Comparison of ENCODE assay signal across 20 cellular contexts in the genomic region with DNA sequence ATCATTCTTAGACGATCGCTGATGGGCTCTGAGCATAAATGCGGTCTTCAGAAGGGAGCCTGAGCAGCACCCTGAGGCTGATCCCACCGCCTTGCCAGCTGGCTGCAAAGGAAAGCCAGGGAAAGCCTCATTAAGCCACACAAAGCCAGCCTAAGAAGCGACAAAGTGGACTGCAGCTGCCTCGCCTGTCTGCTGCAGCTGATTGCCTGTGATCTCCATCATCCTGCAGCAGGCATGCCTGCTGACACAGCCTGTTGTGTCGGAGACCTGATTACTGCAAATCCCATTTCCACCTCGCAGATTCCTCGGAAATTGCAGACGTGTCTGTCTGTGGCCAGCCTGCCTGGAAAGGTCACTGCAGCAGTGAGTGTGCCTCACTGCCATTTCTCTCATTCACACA.
DNase-seq lines count a peak whose midpoint lies in the region; ATAC-seq and TF ChIP-seq lines count a peak whose summit lies in the region.
"Had no signal": no experiment of that assay in that cellular context is flagged by ENCODE, and none has a peak within 500 bp of the region (broad histone marks: within the 10 kb centered on the region; RNA-seq: fewer than 3 reads in every experiment).

No MANE protein-coding gene starts in this region.

- H3K9me3 ChIP-seq in WERI-Rb-1 (ENCODE audit: severe bottlenecking): peaks cover 6% of the 10 kb centered on the region
- H3K9me3 ChIP-seq in gastroesophageal sphincter: peaks cover 0 to 15% (median 0%) of the 10 kb centered on the region in 3 donors
- peaks cover 0 to 13% (median 11%) of the 10 kb centered on the region in 3 donors for H3K9me3 ChIP-seq in tibial artery

- no peaks in the 10 kb centered on the region for H3K36me3 ChIP-seq in WERI-Rb-1
- no peaks in the 10 kb centered on the region for H3K36me3 ChIP-seq in gastroesophageal sphincter
- no peaks in the 10 kb centered on the region for H3K36me3 ChIP-seq in tibial artery

- H3K27me3 ChIP-seq in WERI-Rb-1 (ENCODE audit: insufficient read depth, low read depth, severe bottlenecking): no peaks in the 10 kb centered on the region
- H3K27me3 ChIP-seq in gastroesophageal sphincter: peaks cover 8% of the 10 kb centered on the region
- no peaks in the 10 kb centered on the region for H3K27me3 ChIP-seq in tibial artery

- peak; percentile 17 for DNase-seq in AG10803 (ENCODE audit: low read depth)
- DNase-seq in NCI-H146 treated with DMSO at 0.1 percent for 48 hours (lab: John Stamatoyannopoulos, UW; ENCODE audit: unreplicated experiment): peak; percentile 49
- DNase-seq in WERI-Rb-1: peak; percentile 92
- DNase-seq in medulla oblongata (ENCODE audit: extremely low spot score): peak; percentile 3
- no peak for DNase-seq in activated T-cell treated with anti-CD3 and anti-CD28 coated beads for 4 hours
- DNase-seq in kidney tubule cell (ENCODE audit: low spot score): no peak
- no peak for DNase-seq in tibial artery
- DNase-seq: ACHN; activated CD4-positive, alpha-beta T cell treated with anti-CD3 and anti-CD28 coated beads for 36 hours; activated naive CD4-positive, alpha-beta T cell; CD8-positive, alpha-beta T cell; cortex of kidney; erythroblast; GOT3; naive B cell; NCI-H2081 treated with DMSO at 0.1 percent for 48 hours; SIG-M5; stimulated activated naive CD8-positive, alpha-beta T cell treated with anti-CD3 and anti-CD28 coated beads, Interleukin-15, Interleukin-2, amounts not matched to agents 100 U/mL and 50 U/mL, for 24 hours had no signal

- 96% methylated on average over 5 of the region's 10 CpGs; no CpG with 5 or more reads in 1 of the 2 donors for WGBS in gastroesophageal sphincter (ENCODE audit: low coverage in 1 of 2), 2 donors

- TF ChIP-seq EP300 in gastroesophageal sphincter (IDR thresholded peaks at IDR 0.05): no peak

- no peak for TF ChIP-seq POLR2A in gastroesophageal sphincter (IDR thresholded peaks at IDR 0.05)

- H3K4me1 ChIP-seq in gastroesophageal sphincter: no peaks in the 10 kb centered on the region
- H3K4me1 ChIP-seq in tibial artery: no peaks in the 10 kb centered on the region

- H3K27ac ChIP-seq in WERI-Rb-1: peak overlapping the region; percentile 84
- H3K27ac ChIP-seq in gastroesophageal sphincter: no peak overlapping the region
- no peak overlapping the region for H3K27ac ChIP-seq in tibial artery
- H3K27ac ChIP-seq: KMS-11 had no signal

- TF ChIP-seq CTCF in AG10803 (conservative IDR thresholded peaks at IDR 0.05; ENCODE audit: low read length) (no peak), WERI-Rb-1 (IDR thresholded peaks at IDR 0.05; ENCODE audit: low read depth, low read length) (no peak), gastroesophageal sphincter (IDR thresholded peaks at IDR 0.05) (no peak), tibial artery (IDR thresholded peaks at IDR 0.05) (no peak)

- intact Hi-C loops in tibial artery (cut with DNase I; ENCODE audit: low total_unique reads): no loop called here

- no peak for ATAC-seq in gastroesophageal sphincter
- ATAC-seq: activated CD4-positive, alpha-beta T cell treated with anti-CD3 and anti-CD28 coated beads for 36 hours; CD8-positive, alpha-beta T cell; stimulated activated naive CD8-positive, alpha-beta T cell treated with anti-CD3 and anti-CD28 coated beads, Interleukin-15, Interleukin-2, amounts not matched to agents 100 U/mL and 50 U/mL, for 24 hours had no signal

- H3K4me3 ChIP-seq in AG10803 (ENCODE audit: low read length): no peak overlapping the region
- peak overlapping the region; percentile 43 for H3K4me3 ChIP-seq in WERI-Rb-1 (ENCODE audit: low read depth, low read length)
- no peak overlapping the region for H3K4me3 ChIP-seq in gastroesophageal sphincter
- no peak overlapping the region for H3K4me3 ChIP-seq in tibial artery

Comparison
In these comparisons a context has a peak if more than half of its experiments do, and no peak if none do; other contexts are left out.
1. DNase-seq: peak in AG10803 (single experiment), NCI-H146 treated with DMSO at 0.1 percent for 48 hours (single experiment), WERI-Rb-1 (single experiment) and medulla oblongata (single experiment); none in activated T-cell treated with anti-CD3 and anti-CD28 coated beads for 4 hours (single experiment), kidney tubule cell (single experiment) and tibial artery (0 of 2).